16 cellular contexts compared by ENCODE assay signal in genomic region chr2:239036819-239037558, GRCh38.
DNase-seq lines count a peak whose midpoint lies in the region; TF ChIP-seq lines count a peak whose summit lies in the region.
"Had no signal": no experiment of that assay in that cellular context is flagged by ENCODE, and none has a peak within 500 bp of the region (broad histone marks: within the 10 kb centered on the region; RNA-seq: fewer than 3 reads in every experiment).

No MANE protein-coding gene starts in this region.

- H3K4ac ChIP-seq in H9 (ENCODE audit: low read depth, low read length) (no peak overlapping the region), neuronal stem cell (ENCODE audit: low read length) (no peak overlapping the region)

- no peaks in the 10 kb centered on the region for H3K9me3 Mint-ChIP-seq in activated naive CD4-positive, alpha-beta T cell treated with anti-CD3 and anti-CD28 coated beads, Interleukin-2, amount 10 ng/mL, durations not matched to agents 7 days and 5 days
- H3K9me3 Mint-ChIP-seq in H9 (no peaks in the 10 kb centered on the region), glutamatergic neuron (ENCODE audit: unreplicated experiment) (peaks cover 7% of the 10 kb centered on the region)
- H3K9me3 Mint-ChIP-seq: CD8-positive, alpha-beta T cell; GM23338 had no signal

- CTCF ChIA-PET in activated naive CD4-positive, alpha-beta T cell treated with anti-CD3 and anti-CD28 coated beads, Interleukin-2, amount 10 ng/mL, durations not matched to agents 7 days and 5 days (lab: Charles Lee), result interaction anchor here (0.6 kb wide), 1 partner anchor 564 kb away, joined by 3 read pairs; no protein-coding TSS in a partner anchor

- no peak overlapping the region for H3K27ac Mint-ChIP-seq in activated naive CD4-positive, alpha-beta T cell treated with anti-CD3 and anti-CD28 coated beads, Interleukin-2, amount 10 ng/mL, durations not matched to agents 7 days and 5 days
- H3K27ac Mint-ChIP-seq in H9 (no peak overlapping the region; a peak in 1 of 7 replicates), glutamatergic neuron (ENCODE audit: unreplicated experiment) (peak overlapping the region; percentile 59)
- H3K27ac Mint-ChIP-seq: CD8-positive, alpha-beta T cell; GM23338 had no signal

- no peaks in the 10 kb centered on the region for H3K79me1 ChIP-seq in H9 (ENCODE audit: insufficient read depth, low read depth, low read length, poor library complexity, severe bottlenecking)
- peaks cover 3% of the 10 kb centered on the region for H3K79me1 ChIP-seq in neuronal stem cell (ENCODE audit: low read depth, low read length)

- no peak overlapping the region for H3T11ph ChIP-seq in H9 (ENCODE audit: low read length)

- H3K4me3 ChIP-seq in neuronal stem cell (ENCODE audit: low read length in 2 of 2) (no peak overlapping the region), adrenal gland (no peak overlapping the region)
- H3K4me3 ChIP-seq: GM23338, HAP-1 had no signal

- H3K23ac ChIP-seq in H9 (ENCODE audit: insufficient read length, low read depth, low read length), result no peak overlapping the region
- peak overlapping the region; percentile 55 for H3K23ac ChIP-seq in neuronal stem cell (ENCODE audit: low read depth, low read length, poor library complexity)

- H3K4me2 ChIP-seq in H9 (ENCODE audit: insufficient read depth, insufficient read length, low read length) (no peak overlapping the region), neuronal stem cell (ENCODE audit: insufficient read depth, low read length, poor library complexity, severe bottlenecking) (no peak overlapping the region)
- H3K4me2 ChIP-seq: GM23338 had no signal

- no peaks in the 10 kb centered on the region for H3K23me2 ChIP-seq in H9 (ENCODE audit: insufficient read length, low read depth, low read length, poor library complexity, severe bottlenecking)

- H2BK12ac ChIP-seq in H9 (ENCODE audit: insufficient read length, low read depth, low read length), result no peak overlapping the region
- H2BK12ac ChIP-seq in neuronal stem cell (ENCODE audit: low read length), result no peak overlapping the region

- H3K4me3 Mint-ChIP-seq in activated naive CD4-positive, alpha-beta T cell treated with anti-CD3 and anti-CD28 coated beads, Interleukin-2, amount 10 ng/mL, durations not matched to agents 7 days and 5 days, result no peak overlapping the region
- no peak overlapping the region for H3K4me3 Mint-ChIP-seq in H9
- no peak overlapping the region for H3K4me3 Mint-ChIP-seq in glutamatergic neuron (ENCODE audit: unreplicated experiment)
- H3K4me3 Mint-ChIP-seq: CD14-positive monocyte; CD8-positive, alpha-beta T cell; GM23338 had no signal

- H3K36me3 ChIP-seq in neuronal stem cell (replicated peaks in 1 of 2; ENCODE audit: control insufficient read depth in 2 of 2, insufficient read depth in 2 of 2, low read length in 2 of 2), result no peaks in the 10 kb centered on the region
- H3K36me3 ChIP-seq in adrenal gland (replicated peaks in 1 of 2), result no peaks in the 10 kb centered on the region
- H3K36me3 ChIP-seq: HAP-1 had no signal

- no peaks in the 10 kb centered on the region for H3K79me2 ChIP-seq in H9 (ENCODE audit: insufficient read depth, low read length)

- no peak overlapping the region for H3K56ac ChIP-seq in H9 (ENCODE audit: insufficient read length, low read depth, low read length)

- H3K14ac ChIP-seq in H9 (ENCODE audit: insufficient read depth, low read length) (no peak overlapping the region; the same call in 1 of the 2 replicates), neuronal stem cell (ENCODE audit: low read length) (no peak overlapping the region)

- H3K36me3 Mint-ChIP-seq in activated naive CD4-positive, alpha-beta T cell treated with anti-CD3 and anti-CD28 coated beads, Interleukin-2, amount 10 ng/mL, durations not matched to agents 7 days and 5 days, result no peaks in the 10 kb centered on the region
- H3K36me3 Mint-ChIP-seq in H9 (ENCODE audit: insufficient read depth in 1 of 3, low read depth in 3 of 3) (no peaks in the 10 kb centered on the region; a peak in 1 of 7 replicates), glutamatergic neuron (ENCODE audit: unreplicated experiment) (peaks cover 3% of the 10 kb centered on the region)
- H3K36me3 Mint-ChIP-seq: CD14-positive monocyte; CD8-positive, alpha-beta T cell had no signal

- no peak overlapping the region for H2BK20ac ChIP-seq in H9 (ENCODE audit: low read depth, low read length, poor library complexity, severe bottlenecking)

- H3K9ac ChIP-seq in H9 (ENCODE audit: extremely low read depth, insufficient read length, low read length) (no peak overlapping the region), neuronal stem cell (ENCODE audit: low read depth, low read length, poor library complexity) (no peak overlapping the region)

- H2BK5ac ChIP-seq in H9 (ENCODE audit: insufficient read length, low read length) (no peak overlapping the region), neuronal stem cell (ENCODE audit: low read length) (no peak overlapping the region)

- H2BK120ac ChIP-seq in H9 (ENCODE audit: low read depth, low read length, poor library complexity, severe bottlenecking) (no peak overlapping the region), neuronal stem cell (ENCODE audit: low read depth, low read length) (peak overlapping the region; percentile 31)

- intact Hi-C loops in adrenal gland (cut with DNase I), result loop anchor here (2.0 to 10.0 kb wide), 3 partner anchors 70 to 948 kb away; no protein-coding TSS in a partner anchor

- no CpG with 5 or more reads among the region's 21 CpGs for WGBS in H9 (ENCODE audit: extremely low coverage, insufficient read length, low lambda C conversion rate)
- WGBS in neuronal stem cell (ENCODE audit: extremely low coverage in 2 of 2, insufficient read length in 2 of 2, insufficient replicate concordance in 1 of 2), 2 donors, result no CpG with 5 or more reads among the region's 21 CpGs
- WGBS in adrenal gland, 4 donors, result 74 to 90% (median 89%) methylated on average over 13 to 21 of the region's 21 CpGs

- H4K5ac ChIP-seq in H9 (ENCODE audit: insufficient read length, low read depth, low read length), result no peak overlapping the region

- TF ChIP-seq CTCF in H9 (conservative IDR thresholded peaks at IDR 0.05), result peak; percentile 0; the same call in 1 of the 3 replicates
- no peak for TF ChIP-seq CTCF in glutamatergic neuron (IDR thresholded peaks at IDR 0.05; ENCODE audit: partially characterized antibody, unreplicated experiment)
- no peak for TF ChIP-seq CTCF in adrenal gland (IDR thresholded peaks at IDR 0.05)

- no peak overlapping the region for H2BK15ac ChIP-seq in H9 (ENCODE audit: low read depth, low read length)
- no peak overlapping the region for H2BK15ac ChIP-seq in neuronal stem cell (ENCODE audit: low read length)

- no peak overlapping the region for H3K27ac ChIP-seq in H9 (ENCODE audit: insufficient read length, low read depth, low read length)
- H3K27ac ChIP-seq in neuronal stem cell (replicated peaks; ENCODE audit: low read length), result no peak overlapping the region
- no peak overlapping the region for H3K27ac ChIP-seq in adrenal gland
- H3K27ac ChIP-seq: 22Rv1 had no signal

- no peaks in the 10 kb centered on the region for H3K4me1 ChIP-seq in H9 (ENCODE audit: insufficient read depth, low read length)
- H3K4me1 ChIP-seq in neuronal stem cell (ENCODE audit: control insufficient read depth in 2 of 2, insufficient read depth in 1 of 2, low read depth in 1 of 2, low read length in 2 of 2), result peaks cover 0 to 1% of the 10 kb centered on the region in 2 donors
- peaks cover 0 to 3% of the 10 kb centered on the region in 2 donors for H3K4me1 ChIP-seq in adrenal gland (replicated peaks in 1 of 2)
- H3K4me1 ChIP-seq: HAP-1 had no signal

- H3K27me3 Mint-ChIP-seq in activated naive CD4-positive, alpha-beta T cell treated with anti-CD3 and anti-CD28 coated beads, Interleukin-2, amount 10 ng/mL, durations not matched to agents 7 days and 5 days, result peaks cover 33% of the 10 kb centered on the region
- H3K27me3 Mint-ChIP-seq in H9 (ENCODE audit: low read depth), result peaks cover 4% of the 10 kb centered on the region
- H3K27me3 Mint-ChIP-seq in glutamatergic neuron (ENCODE audit: unreplicated experiment), result peaks cover 2% of the 10 kb centered on the region

- no peaks in the 10 kb centered on the region for H3K9me3 ChIP-seq in H9 (ENCODE audit: control insufficient read depth, low read depth, low read length)
- H3K9me3 ChIP-seq in neuronal stem cell (replicated peaks in 1 of 2; ENCODE audit: control insufficient read depth in 2 of 2, insufficient read depth in 1 of 2, low read depth in 1 of 2, low read length in 2 of 2), result no peaks in the 10 kb centered on the region
- no peaks in the 10 kb centered on the region for H3K9me3 ChIP-seq in adrenal gland (replicated peaks in 1 of 3)
- H3K9me3 ChIP-seq: HAP-1 had no signal

- H3K27me3 ChIP-seq in H9 (ENCODE audit: insufficient read depth, low read length) (no peaks in the 10 kb centered on the region), neuronal stem cell (ENCODE audit: control insufficient read depth in 3 of 3, insufficient read depth in 3 of 3, low read depth in 1 of 3, low read length in 3 of 3) (peaks cover 0 to 5% (median 0%) of the 10 kb centered on the region in 3 experiments), adrenal gland (no peaks in the 10 kb centered on the region)

- H2AK5ac ChIP-seq in H9 (ENCODE audit: insufficient read length, low read length) (no peak overlapping the region), neuronal stem cell (ENCODE audit: low read depth, low read length) (peak overlapping the region; percentile 69)

- no peaks in the 10 kb centered on the region for H4K20me1 ChIP-seq in H9 (ENCODE audit: control insufficient read depth, insufficient read depth, insufficient read length)

- peak; percentile 16 for DNase-seq in activated naive CD4-positive, alpha-beta T cell treated with anti-CD3 and anti-CD28 coated beads, Interleukin-2, amount 10 ng/mL, durations not matched to agents 7 days and 5 days
- DNase-seq in activated naive CD4-positive, alpha-beta T cell treated with anti-CD3 and anti-CD28 coated beads, Interleukin-2, amount 50 U/mL, for 16 hours, result no peak
- DNase-seq in H9 (no peak), glutamatergic neuron (no peak), neuronal stem cell (ENCODE audit: low spot score) (no peak), adrenal gland (no peak), nucleus accumbens (lab: John Stamatoyannopoulos, UW) (no peak)
- no peak for DNase-seq in stimulated activated CD4-positive, alpha-beta T cell treated with anti-CD3 and anti-CD28 coated beads, Interleukin-12 subunit alpha, Interleukin-12 subunit beta, amount 100 ng/mL, for 4 hours
- DNase-seq: CD8-positive, alpha-beta T cell; COR-L47; DMS79 treated with DMSO at 0.1 percent for 48 hours; EL had no signal

- H4K8ac ChIP-seq in H9 (replicated peaks; ENCODE audit: insufficient read length, low read depth, low read length), result no peak overlapping the region
- no peak overlapping the region for H4K8ac ChIP-seq in neuronal stem cell (ENCODE audit: low read depth, low read length)

- H3K18ac ChIP-seq in H9 (ENCODE audit: insufficient read length, low read depth, low read length) (no peak overlapping the region), neuronal stem cell (ENCODE audit: low read length) (peak overlapping the region; percentile 89)

- H2AFZ ChIP-seq in H9 (ENCODE audit: low read length), result no peak overlapping the region
- H2AFZ ChIP-seq in neuronal stem cell (ENCODE audit: low read length), result no peak overlapping the region
- H2AFZ ChIP-seq: GM23338 had no signal

- H4K91ac ChIP-seq in H9 (ENCODE audit: insufficient read length, low read depth, low read length) (no peak overlapping the region), neuronal stem cell (ENCODE audit: low read depth, low read length, poor library complexity) (no peak overlapping the region)

- TF ChIP-seq POLR2A in adrenal gland (IDR thresholded peaks at IDR 0.05), result no peak

- H3K4me1 Mint-ChIP-seq in activated naive CD4-positive, alpha-beta T cell treated with anti-CD3 and anti-CD28 coated beads, Interleukin-2, amount 10 ng/mL, durations not matched to agents 7 days and 5 days, result no peaks in the 10 kb centered on the region
- H3K4me1 Mint-ChIP-seq in H9 (0 out of 4 replicates have a peak, but pooled peaks cover 0 to 2% of the 10 kb centered on the region in 2 experiments), glutamatergic neuron (ENCODE audit: low read depth, unreplicated experiment) (no peaks in the 10 kb centered on the region)
- H3K4me1 Mint-ChIP-seq: CD14-positive monocyte, GM23338 had no signal
